Comparison of ENCODE assay signal across 23 cellular contexts in genomic region chr1:64497484-64497883, GRCh38. TPM values are rescaled to one million over a fixed set of nuclear protein-coding genes. Genes with fewer than 3 reads are reported as not detected.
DNase-seq lines count a peak whose midpoint lies in the region; ATAC-seq and TF ChIP-seq lines count a peak whose summit lies in the region.
"Had no signal": no experiment of that assay in that cellular context is flagged by ENCODE, and none has a peak within 500 bp of the region (broad histone marks: within the 10 kb centered on the region; RNA-seq: fewer than 3 reads in every experiment).

No MANE protein-coding gene starts in this region.

- DNase-seq in H7 (peak; percentile 52), iPS DF 6.9 (ENCODE audit: low read depth, low spot score) (no peak), D341Med (ENCODE audit: low spot score) (no peak), NCI-H1105 (lab: John Stamatoyannopoulos, UW) (no peak)
- DNase-seq in activated CD8-positive, alpha-beta T cell treated with anti-CD3 and anti-CD28 coated beads for 36 hours: no peak
- no peak for DNase-seq in activated naive CD8-positive, alpha-beta T cell treated with anti-CD3 and anti-CD28 coated beads, Interleukin-2, amount 50 U/mL, for 24 hours
- DNase-seq: activated B cell treated with CpG ODN at 0.5 μM for 24 hours; activated CD4-positive, alpha-beta memory T cell treated with anti-CD3 and anti-CD28 coated beads, Interleukin-2, amount 10 ng/mL, durations not matched to agents 7 days and 5 days; activated naive CD4-positive, alpha-beta T cell treated with anti-CD3 and anti-CD28 coated beads, Interleukin-2, amount 10 ng/mL, durations not matched to agents 7 days and 5 days; activated T-cell treated with anti-CD3 and anti-CD28 coated beads, Interleukin-2, amount 50 U/mL, for 24 hours; colonic mucosa; GOT3; islet precursor cell; lower lobe of right lung; NCI-H1436 treated with DMSO at 0.1 percent for 48 hours; NCI-H2227 treated with DMSO at 0.1 percent for 48 hours; pancreas; stimulated activated naive B cell treated with anti-CD40 and anti-IgM and Interleukin-4, amounts not matched to agents 10 μg/mL and 1 μg/mL and 100 μg/mL, for 72 hours had no signal

- H3K9me3 Mint-ChIP-seq in brain: peaks cover 0 to under 1% (median 0%) of the 10 kb centered on the region in 5 experiments
- no peaks in the 10 kb centered on the region for H3K9me3 Mint-ChIP-seq in activated CD8-positive, alpha-beta T cell treated with anti-CD3 and anti-CD28 coated beads for 36 hours
- no peaks in the 10 kb centered on the region for H3K9me3 Mint-ChIP-seq in activated naive CD8-positive, alpha-beta T cell treated with anti-CD3 and anti-CD28 coated beads, Interleukin-2, amount 50 U/mL, for 24 hours
- H3K9me3 Mint-ChIP-seq: activated B cell treated with CpG ODN at 0.5 μM for 24 hours; activated CD4-positive, alpha-beta memory T cell treated with anti-CD3 and anti-CD28 coated beads, Interleukin-2, amount 10 ng/mL, durations not matched to agents 7 days and 5 days; activated naive CD4-positive, alpha-beta T cell treated with anti-CD3 and anti-CD28 coated beads, Interleukin-2, amount 10 ng/mL, durations not matched to agents 7 days and 5 days; activated T-cell treated with anti-CD3 and anti-CD28 coated beads, Interleukin-2, amount 50 U/mL, for 24 hours; stimulated activated naive B cell treated with anti-CD40 and anti-IgM and Interleukin-4, amounts not matched to agents 10 μg/mL and 1 μg/mL and 100 μg/mL, for 72 hours; T-helper 2 cell treated with Interferon-gamma antibody and Interleukin-4, amounts not matched to agents 5 μg/mL and 100 μg/mL, for 36 hours had no signal

- no peak for TF ChIP-seq CTCF in brain (conservative IDR thresholded peaks at IDR 0.05)
- TF ChIP-seq CTCF in activated CD8-positive, alpha-beta T cell treated with anti-CD3 and anti-CD28 coated beads for 36 hours (IDR thresholded peaks at IDR 0.05): no peak

- peaks cover under 1% of the 10 kb centered on the region for H3K36me3 Mint-ChIP-seq in brain
- H3K36me3 Mint-ChIP-seq in activated CD8-positive, alpha-beta T cell treated with anti-CD3 and anti-CD28 coated beads for 36 hours (ENCODE audit: low read depth): no peaks in the 10 kb centered on the region
- no peaks in the 10 kb centered on the region for H3K36me3 Mint-ChIP-seq in activated naive CD8-positive, alpha-beta T cell treated with anti-CD3 and anti-CD28 coated beads, Interleukin-2, amount 50 U/mL, for 24 hours (ENCODE audit: low read depth)
- H3K36me3 Mint-ChIP-seq: activated naive CD4-positive, alpha-beta T cell treated with anti-CD3 and anti-CD28 coated beads, Interleukin-2, amount 10 ng/mL, durations not matched to agents 7 days and 5 days had no signal

- H3K27ac Mint-ChIP-seq in brain: peak overlapping the region in 3 of 5 experiments; percentile 79 to 91 (median 85)
- H3K27ac Mint-ChIP-seq in activated CD8-positive, alpha-beta T cell treated with anti-CD3 and anti-CD28 coated beads for 36 hours: no peak overlapping the region
- H3K27ac Mint-ChIP-seq in activated naive CD8-positive, alpha-beta T cell treated with anti-CD3 and anti-CD28 coated beads, Interleukin-2, amount 50 U/mL, for 24 hours: no peak overlapping the region
- H3K27ac Mint-ChIP-seq: activated B cell treated with CpG ODN at 0.5 μM for 24 hours; activated CD4-positive, alpha-beta memory T cell treated with anti-CD3 and anti-CD28 coated beads, Interleukin-2, amount 10 ng/mL, durations not matched to agents 7 days and 5 days; activated naive CD4-positive, alpha-beta T cell treated with anti-CD3 and anti-CD28 coated beads, Interleukin-2, amount 10 ng/mL, durations not matched to agents 7 days and 5 days; activated T-cell treated with anti-CD3 and anti-CD28 coated beads, Interleukin-2, amount 50 U/mL, for 24 hours; stimulated activated naive B cell treated with anti-CD40 and anti-IgM and Interleukin-4, amounts not matched to agents 10 μg/mL and 1 μg/mL and 100 μg/mL, for 72 hours; T-helper 2 cell treated with Interferon-gamma antibody and Interleukin-4, amounts not matched to agents 5 μg/mL and 100 μg/mL, for 36 hours had no signal

- H3K4me3 ChIP-seq in H7 (ENCODE audit: insufficient read depth, low read depth, low read length) (no peak overlapping the region), iPS DF 6.9 (ENCODE audit: low read length) (no peak overlapping the region), subcutaneous abdominal adipose tissue (ENCODE audit: low read depth in 1 of 5, low read length in 5 of 5) (no peak overlapping the region)
- H3K4me3 ChIP-seq: colonic mucosa, lower lobe of right lung, pancreas, tibial nerve had no signal

- H3K36me3 ChIP-seq in H7 (replicated peaks; ENCODE audit: control insufficient read depth, insufficient read depth, low read length) (no peaks in the 10 kb centered on the region), iPS DF 6.9 (ENCODE audit: control insufficient read depth, insufficient read depth, low read length) (no peaks in the 10 kb centered on the region), subcutaneous abdominal adipose tissue (ENCODE audit: control insufficient read depth in 5 of 5, insufficient read depth in 5 of 5, low read length in 5 of 5) (no peaks in the 10 kb centered on the region)
- H3K36me3 ChIP-seq: colonic mucosa, lower lobe of right lung, pancreas, tibial nerve had no signal

- H3K27me3 ChIP-seq in H7 (ENCODE audit: control insufficient read depth, insufficient read depth, low read length) (no peaks in the 10 kb centered on the region), iPS DF 6.9 (ENCODE audit: control insufficient read depth, insufficient read depth, low read length) (no peaks in the 10 kb centered on the region), subcutaneous abdominal adipose tissue (ENCODE audit: control insufficient read depth in 5 of 5, insufficient read depth in 4 of 5, low read length in 5 of 5) (no peaks in the 10 kb centered on the region)
- H3K27me3 ChIP-seq: colonic mucosa, pancreas, tibial nerve had no signal

- intact Hi-C loops in activated CD8-positive, alpha-beta T cell treated with anti-CD3 and anti-CD28 coated beads for 36 hours (cut with micrococcal nuclease): no loop called here

- H3K4me1 ChIP-seq in iPS DF 6.9 (ENCODE audit: control insufficient read depth, insufficient read depth, low read length) (peaks cover 10% of the 10 kb centered on the region; the same call in 1 of the 2 replicates), subcutaneous abdominal adipose tissue (ENCODE audit: control insufficient read depth in 5 of 5, insufficient read depth in 5 of 5, low read length in 5 of 5) (peaks cover 3 to 54% (median 39%) of the 10 kb centered on the region in 5 donors)
- H3K4me1 ChIP-seq: colonic mucosa had no signal

- no peaks in the 10 kb centered on the region for H3K9me3 ChIP-seq in iPS DF 6.9 (ENCODE audit: control insufficient read depth, insufficient read depth, low read length)
- H3K9me3 ChIP-seq in subcutaneous abdominal adipose tissue (ENCODE audit: control insufficient read depth in 5 of 5, low read length in 5 of 5): no peaks in the 10 kb centered on the region
- H3K9me3 ChIP-seq: colonic mucosa, lower lobe of right lung, pancreas, tibial nerve had no signal

- ATAC-seq in activated CD8-positive, alpha-beta T cell treated with anti-CD3 and anti-CD28 coated beads for 36 hours: no peak
- no peak for ATAC-seq in activated naive CD8-positive, alpha-beta T cell treated with anti-CD3 and anti-CD28 coated beads, Interleukin-2, amount 50 U/mL, for 24 hours
- ATAC-seq: lower lobe of right lung; sciatic nerve; stimulated activated naive B cell treated with anti-CD40 and anti-IgM and Interleukin-4, amounts not matched to agents 10 μg/mL and 1 μg/mL and 100 μg/mL, for 72 hours had no signal

- peak overlapping the region; percentile 52 for H3K27ac ChIP-seq in iPS DF 6.9 (ENCODE audit: low read length)
- peak overlapping the region; percentile 81 for H3K27ac ChIP-seq in subcutaneous abdominal adipose tissue (ENCODE audit: low read depth, low read length)
- H3K27ac ChIP-seq: colonic mucosa, lower lobe of right lung, pancreas had no signal

- H3K9ac ChIP-seq in subcutaneous abdominal adipose tissue (ENCODE audit: low read length in 5 of 5): no peak overlapping the region

- peaks cover 5% of the 10 kb centered on the region for H3K27me3 Mint-ChIP-seq in brain
- no peaks in the 10 kb centered on the region for H3K27me3 Mint-ChIP-seq in activated CD8-positive, alpha-beta T cell treated with anti-CD3 and anti-CD28 coated beads for 36 hours
- H3K27me3 Mint-ChIP-seq in activated naive CD8-positive, alpha-beta T cell treated with anti-CD3 and anti-CD28 coated beads, Interleukin-2, amount 50 U/mL, for 24 hours: peaks cover 2% of the 10 kb centered on the region

- CTCF ChIA-PET in activated CD8-positive, alpha-beta T cell treated with anti-CD3 and anti-CD28 coated beads for 36 hours (lab: Charles Lee): interaction anchor here (1.3 kb wide), 1 partner anchor 178 kb away, joined by 4 read pairs; no protein-coding TSS in a partner anchor

- peak overlapping the region in 2 of 5 experiments; percentile 0 to 60 for H3K4me3 Mint-ChIP-seq in brain
- H3K4me3 Mint-ChIP-seq in activated CD8-positive, alpha-beta T cell treated with anti-CD3 and anti-CD28 coated beads for 36 hours: no peak overlapping the region
- no peak overlapping the region for H3K4me3 Mint-ChIP-seq in activated naive CD8-positive, alpha-beta T cell treated with anti-CD3 and anti-CD28 coated beads, Interleukin-2, amount 50 U/mL, for 24 hours
- H3K4me3 Mint-ChIP-seq: activated B cell treated with CpG ODN at 0.5 μM for 24 hours; activated CD4-positive, alpha-beta memory T cell treated with anti-CD3 and anti-CD28 coated beads, Interleukin-2, amount 10 ng/mL, durations not matched to agents 7 days and 5 days; activated naive CD4-positive, alpha-beta T cell treated with anti-CD3 and anti-CD28 coated beads, Interleukin-2, amount 10 ng/mL, durations not matched to agents 7 days and 5 days; activated T-cell treated with anti-CD3 and anti-CD28 coated beads, Interleukin-2, amount 50 U/mL, for 24 hours; stimulated activated naive B cell treated with anti-CD40 and anti-IgM and Interleukin-4, amounts not matched to agents 10 μg/mL and 1 μg/mL and 100 μg/mL, for 72 hours; T-helper 2 cell treated with Interferon-gamma antibody and Interleukin-4, amounts not matched to agents 5 μg/mL and 100 μg/mL, for 36 hours had no signal

- WGBS in iPS DF 6.9 (ENCODE audit: insufficient coverage, insufficient read length): no CpG with 5 or more reads among the region's 2 CpGs

- POLR2A ChIA-PET in activated CD8-positive, alpha-beta T cell treated with anti-CD3 and anti-CD28 coated beads for 36 hours (lab: Charles Lee): no interaction called here

- H3K4me1 Mint-ChIP-seq in brain: peaks cover 98% of the 10 kb centered on the region
- H3K4me1 Mint-ChIP-seq in activated CD8-positive, alpha-beta T cell treated with anti-CD3 and anti-CD28 coated beads for 36 hours (ENCODE audit: low read depth): peaks cover 11% of the 10 kb centered on the region
- peaks cover 3% of the 10 kb centered on the region for H3K4me1 Mint-ChIP-seq in activated naive CD8-positive, alpha-beta T cell treated with anti-CD3 and anti-CD28 coated beads, Interleukin-2, amount 50 U/mL, for 24 hours
- H3K4me1 Mint-ChIP-seq: activated B cell treated with CpG ODN at 0.5 μM for 24 hours; activated CD4-positive, alpha-beta memory T cell treated with anti-CD3 and anti-CD28 coated beads, Interleukin-2, amount 10 ng/mL, durations not matched to agents 7 days and 5 days; stimulated activated naive B cell treated with anti-CD40 and anti-IgM and Interleukin-4, amounts not matched to agents 10 μg/mL and 1 μg/mL and 100 μg/mL, for 72 hours had no signal

RNA-seq across cellular contexts. Expression of gene CACHD1, which starts 27.6 kb away (rescaled TPM):
- 53.5 and 69.7 TPM in 2 replicates for total RNA-seq in H7 (2014; rRNA removed; shearing (Covaris generic))
- polyA plus RNA-seq in brain (ENCODE audit: insufficient read depth, low read depth, low replicate concordance): 6.4 TPM
- total RNA-seq in activated CD8-positive, alpha-beta T cell treated with anti-CD3 and anti-CD28 coated beads for 36 hours: 1 to 10 TPM; 2.2 to 2.5 TPM

Comparison
In these comparisons a context has a peak if more than half of its experiments do, and no peak if none do; other contexts are left out.
1. H3K27ac Mint-ChIP-seq: peak in brain (3 of 5); none in activated CD8-positive, alpha-beta T cell treated with anti-CD3 and anti-CD28 coated beads for 36 hours (single experiment) and activated naive CD8-positive, alpha-beta T cell treated with anti-CD3 and anti-CD28 coated beads, Interleukin-2, amount 50 U/mL, for 24 hours (single experiment).
2. RNA of gene CACHD1, which starts 27.6 kb away (total RNA-seq): 53.5 to 69.7 TPM in H7; 2.2 to 2.5 TPM in activated CD8-positive, alpha-beta T cell treated with anti-CD3 and anti-CD28 coated beads for 36 hours; every median in the first group is over 10 times any median in the second.